Comparison of ENCODE assay signal across 8 cellular contexts in the genomic region with DNA sequence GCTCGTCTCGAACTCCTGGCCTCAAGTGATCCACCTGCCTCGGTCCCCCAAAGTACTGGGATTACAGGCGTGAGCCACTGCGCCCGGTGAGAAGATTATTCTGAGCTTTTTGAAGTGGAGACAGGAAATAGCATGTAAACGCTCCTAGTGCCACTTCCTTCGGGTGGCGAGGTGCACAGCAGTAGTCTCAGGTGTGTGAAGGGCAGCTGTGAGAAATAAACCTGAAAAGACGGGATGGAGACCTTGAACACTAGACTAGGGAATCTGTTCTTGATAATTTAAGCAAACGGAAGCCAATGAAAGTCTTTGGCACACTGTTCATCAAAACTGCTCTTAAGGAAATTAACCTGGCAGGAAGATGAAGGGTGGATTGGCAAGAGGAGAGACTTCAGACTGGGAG. TPM values are rescaled to one million over a fixed set of nuclear protein-coding genes. Genes with fewer than 3 reads are reported as not detected.
DNase-seq lines count a peak whose midpoint lies in the region; ATAC-seq and TF ChIP-seq lines count a peak whose summit lies in the region.

No MANE protein-coding gene starts in this region.

- no peaks in the 10 kb centered on the region for H3K36me3 Mint-ChIP-seq in activated T-cell treated with anti-CD3 and anti-CD28 coated beads, Interleukin-2, amount 50 U/mL, for 24 hours (ENCODE audit: low read depth)
- H3K36me3 Mint-ChIP-seq in activated T-cell treated with anti-CD3 and anti-CD28 coated beads, Interleukin-2, amount 50 U/mL, for 72 hours (ENCODE audit: insufficient read depth in 2 of 2), result peaks cover 0 to 2% of the 10 kb centered on the region in 2 donors

- peak; percentile 43 to 47 for ATAC-seq in activated T-cell treated with anti-CD3 and anti-CD28 coated beads, Interleukin-2, amount 50 U/mL, for 72 hours (replicated peaks in 1 of 2)
- no peak for ATAC-seq in GM19455 (IDR thresholded peaks at IDR 0.05; ENCODE audit: unreplicated experiment)
- ATAC-seq in HG02642 (IDR thresholded peaks at IDR 0.05; ENCODE audit: poor library complexity, unreplicated experiment), result no peak

- intact Hi-C loops in stomach (cut with DNase I; ENCODE audit: low total_unique reads), result no loop called here

- H3K4me1 Mint-ChIP-seq in activated T-cell treated with anti-CD3 and anti-CD28 coated beads, Interleukin-2, amount 50 U/mL, for 24 hours (ENCODE audit: low read depth), result peaks cover 17% of the 10 kb centered on the region
- H3K4me1 Mint-ChIP-seq in activated T-cell treated with anti-CD3 and anti-CD28 coated beads, Interleukin-2, amount 50 U/mL, for 72 hours (ENCODE audit: low read depth), result peaks cover 21% of the 10 kb centered on the region

- H3K36me3 ChIP-seq in stomach, result no peaks in the 10 kb centered on the region

- peaks cover 3% of the 10 kb centered on the region for H3K9me3 ChIP-seq in iPS-18c (ENCODE audit: control insufficient read depth, insufficient read depth, low read length)
- H3K9me3 ChIP-seq in stomach, result no peaks in the 10 kb centered on the region

- H3K4me3 Mint-ChIP-seq in activated T-cell treated with anti-CD3 and anti-CD28 coated beads, Interleukin-2, amount 50 U/mL, for 24 hours, result peak overlapping the region; percentile 79
- H3K4me3 Mint-ChIP-seq in activated T-cell treated with anti-CD3 and anti-CD28 coated beads, Interleukin-2, amount 50 U/mL, for 72 hours, result peak overlapping the region; percentile 82 to 90

- peak; percentile 37 for DNase-seq in activated T-cell treated with anti-CD3 and anti-CD28 coated beads, Interleukin-2, amount 50 U/mL, for 24 hours
- no peak for DNase-seq in activated T-cell treated with anti-CD3 and anti-CD28 coated beads, Interleukin-2, amount 50 U/mL, for 1 hour
- DNase-seq in activated T-cell treated with anti-CD3 and anti-CD28 coated beads, Interleukin-2, amount 50 U/mL, for 72 hours, result peak; percentile 19 to 22
- DNase-seq in stomach, result no peak
- no peak for DNase-seq in 8988T

- H3K4me3 ChIP-seq in iPS-18c (ENCODE audit: insufficient read depth, low read depth, low read length) (peak overlapping the region; percentile 86; the same call in 1 of the 2 replicates), stomach (peak overlapping the region; percentile 72 to 93 (median 88))

- H3K27ac Mint-ChIP-seq in activated T-cell treated with anti-CD3 and anti-CD28 coated beads, Interleukin-2, amount 50 U/mL, for 24 hours, result peak overlapping the region; percentile 77
- H3K27ac Mint-ChIP-seq in activated T-cell treated with anti-CD3 and anti-CD28 coated beads, Interleukin-2, amount 50 U/mL, for 72 hours, result peak overlapping the region; percentile 4

- peaks cover 5 to 25% (median 23%) of the 10 kb centered on the region in 4 donors for H3K4me1 ChIP-seq in stomach

- no peak for TF ChIP-seq POLR2A in stomach (IDR thresholded peaks at IDR 0.05)

- peaks cover 0 to 28% (median 7%) of the 10 kb centered on the region in 3 donors for H3K27me3 ChIP-seq in stomach

- 26 to 40% (median 35%) methylated on average over 9 to 11 of the region's 11 CpGs for WGBS in stomach, 5 donors

- peaks cover 42% of the 10 kb centered on the region for H3K27me3 Mint-ChIP-seq in activated T-cell treated with anti-CD3 and anti-CD28 coated beads, Interleukin-2, amount 50 U/mL, for 24 hours
- H3K27me3 Mint-ChIP-seq in activated T-cell treated with anti-CD3 and anti-CD28 coated beads, Interleukin-2, amount 50 U/mL, for 72 hours (ENCODE audit: low read depth), result peaks cover 50% of the 10 kb centered on the region

- peak overlapping the region in 3 of 5 donors; percentile 79 to 89 (median 86) for H3K27ac ChIP-seq in stomach

- TF ChIP-seq EP300 in stomach (IDR thresholded peaks at IDR 0.05), result no peak

- no peaks in the 10 kb centered on the region for H3K9me3 Mint-ChIP-seq in activated T-cell treated with anti-CD3 and anti-CD28 coated beads, Interleukin-2, amount 50 U/mL, for 24 hours
- H3K9me3 Mint-ChIP-seq in activated T-cell treated with anti-CD3 and anti-CD28 coated beads, Interleukin-2, amount 50 U/mL, for 72 hours, result peaks cover 1 to 2% of the 10 kb centered on the region in 2 donors

- no peak for TF ChIP-seq CTCF in stomach (IDR thresholded peaks at IDR 0.05)

RNA-seq across cellular contexts. Expression of gene PLEKHH2, which starts 0.4 kb away (rescaled TPM):
- total RNA-seq in activated T-cell treated with anti-CD3 and anti-CD28 coated beads, Interleukin-2, amount 50 U/mL, for 72 hours, result 1 to 10 TPM; 4.3 to 4.5 TPM
- total RNA-seq in stomach, result 100 to 1,000 TPM in 1 of 5 donors, 10 to 100 TPM in 3, 1 to 10 TPM in 1; 8.5 to 130 (median 55.8) TPM
- polyA plus RNA-seq in stomach, result 1 to 10 TPM; 1.8 to 5.2 (median 2.6) TPM

RNA-seq across cellular contexts. Expression of gene C1GALT1C1L, which starts 39.6 kb away (rescaled TPM):
- total RNA-seq in activated T-cell treated with anti-CD3 and anti-CD28 coated beads, Interleukin-2, amount 50 U/mL, for 72 hours, result under 1 TPM in 1 of 2 donors, not detected in 1; 0.48 TPM
- 1 to 10 TPM in 1 of 5 donors, not detected in 4; 1.3 TPM for total RNA-seq in stomach
- polyA plus RNA-seq in stomach, result under 1 TPM in 1 of 3 donors, not detected in 2; 0.63 TPM

RNA-seq across cellular contexts. Expression of gene THADA, which starts 40.8 kb away (rescaled TPM):
- 10 to 100 TPM; 39.5 to 46.3 TPM for total RNA-seq in activated T-cell treated with anti-CD3 and anti-CD28 coated beads, Interleukin-2, amount 50 U/mL, for 72 hours
- 100 to 1,000 TPM in 1 of 5 donors, 10 to 100 TPM in 4; 30.4 to 109 (median 39.3) TPM for total RNA-seq in stomach
- polyA plus RNA-seq in stomach, result 10 to 100 TPM in 1 of 3 donors, 1 to 10 TPM in 2; 8.0 to 12.7 (median 9.0) TPM

Comparison
In these comparisons a context has a peak if more than half of its experiments do, and no peak if none do; other contexts are left out.
1. DNase-seq: peak in activated T-cell treated with anti-CD3 and anti-CD28 coated beads, Interleukin-2, amount 50 U/mL, for 24 hours (single experiment) and activated T-cell treated with anti-CD3 and anti-CD28 coated beads, Interleukin-2, amount 50 U/mL, for 72 hours (2 of 2); none in activated T-cell treated with anti-CD3 and anti-CD28 coated beads, Interleukin-2, amount 50 U/mL, for 1 hour (single experiment), stomach (single experiment) and 8988T (single experiment).
2. ATAC-seq: peak in activated T-cell treated with anti-CD3 and anti-CD28 coated beads, Interleukin-2, amount 50 U/mL, for 72 hours (2 of 2); none in GM19455 (single experiment) and HG02642 (single experiment).